Comparison of ENCODE assay signal across 1 cellular context in genomic region chr10:71694567-71694968, GRCh38.
A peak's percentile ranks its signal among the peaks of the same experiment; 100 is the strongest.
TF ChIP-seq lines count a peak whose summit lies in the region.

No MANE protein-coding gene starts in this region.

TF ChIP-seq in GM12878, 131 proteins besides CTCF, POLR2A, EP300 and RAD21 (continued from another document and continues in another):
- TF ChIP-seq REST (IDR thresholded peaks at IDR 0.05; ENCODE audit: low read depth, low read length) (no peak), ZZZ3 (IDR thresholded peaks at IDR 0.05; ENCODE audit: control insufficient read depth, insufficient read length, low read depth) (no peak), IKZF1 (conservative IDR thresholded peaks at IDR 0.05) (peak; percentile 98), ZNF687 (IDR thresholded peaks at IDR 0.05) (peak; percentile 60), YBX1 (IDR thresholded peaks at IDR 0.05) (0 out of 2 replicates have a peak, but pooled peaks have one; percentile 64), SRF (IDR thresholded peaks at IDR 0.05; ENCODE audit: low read depth in 2 of 2, low read length in 2 of 2) (peak in 1 of 2 experiments; percentile 76; a peak in 2 of 4 replicates), CEBPZ (IDR thresholded peaks at IDR 0.05; ENCODE audit: low read depth, low read length) (no peak), ATF3 (IDR thresholded peaks at IDR 0.05; ENCODE audit: borderline replicate concordance, extremely low read depth, low read depth, low read length) (no peak), KLF5 (IDR thresholded peaks at IDR 0.05; ENCODE audit: partially characterized antibody) (no peak), JUNB (IDR thresholded peaks at IDR 0.05) (peak; percentile 48; the same call in 1 of the 2 replicates), ZBTB33 (IDR thresholded peaks at IDR 0.05) (no peak), EED (IDR thresholded peaks at IDR 0.05; ENCODE audit: low read depth) (peak; percentile 98), CREB1 (IDR thresholded peaks at IDR 0.05; ENCODE audit: low read depth) (0 out of 2 replicates have a peak, but pooled peaks have one; percentile 55), YY1 (IDR thresholded peaks at IDR 0.05; ENCODE audit: low read depth, low read length) (0 out of 2 replicates have a peak, but pooled peaks have one; percentile 22), MTA3 (IDR thresholded peaks at IDR 0.05; ENCODE audit: borderline replicate concordance, low read length) (peak; percentile 76; the same call in 1 of the 2 replicates), MEF2B (IDR thresholded peaks at IDR 0.05; ENCODE audit: partially characterized antibody, poor library complexity, severe bottlenecking) (peak; percentile 98), BHLHE40 (IDR thresholded peaks at IDR 0.05; ENCODE audit: borderline replicate concordance in 1 of 2, low read depth in 2 of 2, low read length in 1 of 2) (peak; percentile 77 to 80), RELB (IDR thresholded peaks at IDR 0.05; ENCODE audit: low read depth) (peak; percentile 86), SUZ12 (IDR thresholded peaks at IDR 0.05; ENCODE audit: unreplicated experiment) (no peak), SMARCA5 (IDR thresholded peaks at IDR 0.05) (peak; percentile 99), SP1 (IDR thresholded peaks at IDR 0.05; ENCODE audit: low read depth, low read length) (peak; percentile 76), NR2C1 (IDR thresholded peaks at IDR 0.05) (no peak), PKNOX1 (IDR thresholded peaks at IDR 0.05) (peak; percentile 81), IKZF2 (IDR thresholded peaks at IDR 0.05) (peak; percentile 97 to 98), RUNX3 (IDR thresholded peaks at IDR 0.05; ENCODE audit: low read length) (peak; percentile 89), LARP7 (IDR thresholded peaks at IDR 0.05) (peak; percentile 56; the same call in 1 of the 2 replicates), SIN3A (IDR thresholded peaks at IDR 0.05; ENCODE audit: low read depth, low read length) (0 out of 2 replicates have a peak, but pooled peaks have one; percentile 27), MEF2A (IDR thresholded peaks at IDR 0.05; ENCODE audit: insufficient read depth, low read depth, low read length) (0 out of 2 replicates have a peak, but pooled peaks have one; percentile 23), MYB (IDR thresholded peaks at IDR 0.05; ENCODE audit: borderline replicate concordance, low read depth, low read length) (peak; percentile 33; the same call in 1 of the 2 replicates), RCOR1 (conservative IDR thresholded peaks at IDR 0.05; ENCODE audit: low read depth, low read length) (0 out of 2 replicates have a peak, but pooled peaks have one; percentile 61), CHD2 (IDR thresholded peaks at IDR 0.05; ENCODE audit: borderline replicate concordance, low read depth, low read length) (peak; percentile 65; the same call in 1 of the 2 replicates), TARDBP (IDR thresholded peaks at IDR 0.05; ENCODE audit: borderline replicate concordance) (no peak), IRF4 (IDR thresholded peaks at IDR 0.05; ENCODE audit: low read depth, low read length) (peak; percentile 99), SUPT20H (IDR thresholded peaks at IDR 0.05; ENCODE audit: borderline replicate concordance, control insufficient read depth, low read depth, low read length) (no peak), ELK1 (IDR thresholded peaks at IDR 0.05; ENCODE audit: low read depth, low read length) (no peak), POLR2AphosphoS5 (IDR thresholded peaks at IDR 0.05; ENCODE audit: low read length) (peak; percentile 36; the same call in 1 of the 2 replicates), BCL11A (IDR thresholded peaks at IDR 0.05; ENCODE audit: low read depth, low read length) (peak; percentile 95), NFIC (IDR thresholded peaks at IDR 0.05; ENCODE audit: low read depth, low read length) (peak; percentile 84)
- TF ChIP-seq, protein P1, sequence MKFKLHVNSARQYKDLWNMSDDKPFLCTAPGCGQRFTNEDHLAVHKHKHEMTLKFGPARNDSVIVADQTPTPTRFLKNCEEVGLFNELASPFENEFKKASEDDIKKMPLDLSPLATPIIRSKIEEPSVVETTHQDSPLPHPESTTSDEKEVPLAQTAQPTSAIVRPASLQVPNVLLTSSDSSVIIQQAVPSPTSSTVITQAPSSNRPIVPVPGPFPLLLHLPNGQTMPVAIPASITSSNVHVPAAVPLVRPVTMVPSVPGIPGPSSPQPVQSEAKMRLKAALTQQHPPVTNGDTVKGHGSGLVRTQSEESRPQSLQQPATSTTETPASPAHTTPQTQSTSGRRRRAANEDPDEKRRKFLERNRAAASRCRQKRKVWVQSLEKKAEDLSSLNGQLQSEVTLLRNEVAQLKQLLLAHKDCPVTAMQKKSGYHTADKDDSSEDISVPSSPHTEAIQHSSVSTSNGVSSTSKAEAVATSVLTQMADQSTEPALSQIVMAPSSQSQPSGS (IDR thresholded peaks at IDR 0.05; ENCODE audit: low read length), result peak; percentile 82; the same call in 1 of the 2 replicates
- TF ChIP-seq, protein P2, sequence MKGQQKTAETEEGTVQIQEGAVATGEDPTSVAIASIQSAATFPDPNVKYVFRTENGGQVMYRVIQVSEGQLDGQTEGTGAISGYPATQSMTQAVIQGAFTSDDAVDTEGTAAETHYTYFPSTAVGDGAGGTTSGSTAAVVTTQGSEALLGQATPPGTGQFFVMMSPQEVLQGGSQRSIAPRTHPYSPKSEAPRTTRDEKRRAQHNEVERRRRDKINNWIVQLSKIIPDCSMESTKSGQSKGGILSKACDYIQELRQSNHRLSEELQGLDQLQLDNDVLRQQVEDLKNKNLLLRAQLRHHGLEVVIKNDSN (IDR thresholded peaks at IDR 0.05; ENCODE audit: borderline replicate concordance, extremely low read length, insufficient read depth, low read depth, low read length), result no peak
